In genomic region chr5:140324041-140324833, GRCh38 we compare ENCODE assay signal across 12 cellular contexts. TPM values are rescaled to one million over a fixed set of nuclear protein-coding genes. Genes with fewer than 3 reads are reported as not detected.
A peak's percentile ranks its signal among the peaks of the same experiment; 100 is the strongest.
DNase-seq lines count a peak whose midpoint lies in the region; ATAC-seq and TF ChIP-seq lines count a peak whose summit lies in the region.
"Had no signal": no experiment of that assay in that cellular context is flagged by ENCODE, and none has a peak within 500 bp of the region (broad histone marks: within the 10 kb centered on the region; RNA-seq: fewer than 3 reads in every experiment).

No MANE protein-coding gene starts in this region.

- no peak overlapping the region for H3K14ac ChIP-seq in trophoblast cell (ENCODE audit: low read length)

- H3K36me3 ChIP-seq in PC-9 (ENCODE audit: low read depth), result no peaks in the 10 kb centered on the region
- H3K36me3 ChIP-seq in esophagus muscularis mucosa, result no peaks in the 10 kb centered on the region
- no peaks in the 10 kb centered on the region for H3K36me3 ChIP-seq in trophoblast cell (ENCODE audit: control insufficient read depth in 1 of 2, insufficient read depth in 2 of 2, low read length in 2 of 2)
- H3K36me3 ChIP-seq in A673 (ENCODE audit: insufficient read depth, low read length, poor library complexity, severe bottlenecking), result no peaks in the 10 kb centered on the region

- DNase-seq in Caki2 (ENCODE audit: low read depth) (peak; percentile 27), PC-9 (peak in 1 of 2 experiments; percentile 37), esophagus muscularis mucosa (ENCODE audit: extremely low spot score) (no peak), trophoblast cell (no peak), A673 (ENCODE audit: low spot score) (no peak)
- no peak for DNase-seq in stimulated activated CD4-positive, alpha-beta T cell treated with anti-CD3 and anti-CD28 coated beads, Interleukin-4, amount 100 ng/mL, for 1 hour
- DNase-seq in activated CD4-positive, alpha-beta T cell treated with anti-CD3 and anti-CD28 coated beads for 36 hours, result no peak
- DNase-seq: NCI-H187; stimulated activated CD4-positive, alpha-beta T cell treated with anti-CD3 and anti-CD28 coated beads, Interleukin-15, amount 100 ng/mL, for 24 hours; stimulated activated naive CD4-positive, alpha-beta T cell had no signal

- no TSS peak for BruUV-seq in PC-9 (replicated peaks; lab: Mats Ljungman, UMichigan)
- no TSS peak for BruUV-seq in A673 (replicated peaks; lab: Mats Ljungman, UMichigan)

- no peak overlapping the region for H2AK5ac ChIP-seq in trophoblast cell (ENCODE audit: low read length)

- no peaks in the 10 kb centered on the region for H3K9me2 ChIP-seq in PC-9 (ENCODE audit: insufficient read depth)

- H3K27me3 ChIP-seq in PC-9 (ENCODE audit: insufficient read depth, low read depth) (no peaks in the 10 kb centered on the region), esophagus muscularis mucosa (no peaks in the 10 kb centered on the region), trophoblast cell (ENCODE audit: insufficient read depth, low read length) (no peaks in the 10 kb centered on the region), A673 (replicated peaks; ENCODE audit: insufficient read depth, low read depth, low read length, poor library complexity) (no peaks in the 10 kb centered on the region)

- H3K79me2 ChIP-seq in PC-9 (ENCODE audit: low read depth), result no peaks in the 10 kb centered on the region
- peaks cover 4% of the 10 kb centered on the region for H3K79me2 ChIP-seq in trophoblast cell (ENCODE audit: control insufficient read depth, insufficient read depth, low read length, poor library complexity)

- H3K9me3 ChIP-seq in PC-9 (ENCODE audit: insufficient read depth, low read depth) (no peaks in the 10 kb centered on the region), esophagus muscularis mucosa (no peaks in the 10 kb centered on the region), trophoblast cell (ENCODE audit: insufficient read depth, low read depth, low read length) (no peaks in the 10 kb centered on the region), A673 (ENCODE audit: low read depth, low read length, poor library complexity, severe bottlenecking) (no peaks in the 10 kb centered on the region)

- in situ Hi-C loops in Caki2 (cut with HindIII; ENCODE audit: low pct_unique_long_range_greater_than_20kb, low sequenced_read_pairs), result no loop called here

- H3K4me3 ChIP-seq in PC-9, result peak overlapping the region; percentile 6; the same call in 1 of the 2 replicates
- no peak overlapping the region for H3K4me3 ChIP-seq in esophagus muscularis mucosa
- H3K4me3 ChIP-seq in trophoblast cell (ENCODE audit: low read depth, low read length), result no peak overlapping the region
- no peak overlapping the region for H3K4me3 ChIP-seq in A673 (ENCODE audit: low read depth, low read length, poor library complexity, severe bottlenecking)

- H3K27ac ChIP-seq in PC-9, result peak overlapping the region; percentile 94
- peak overlapping the region; percentile 25 to 83 (median 55) for H3K27ac ChIP-seq in esophagus muscularis mucosa (replicated peaks in 1 of 4)
- no peak overlapping the region for H3K27ac ChIP-seq in trophoblast cell (ENCODE audit: low read depth, low read length)
- no peak overlapping the region for H3K27ac ChIP-seq in A673 (ENCODE audit: low read depth, low read length, poor library complexity, severe bottlenecking)

- H3K4me1 Mint-ChIP-seq in activated CD4-positive, alpha-beta T cell treated with anti-CD3 and anti-CD28 coated beads for 36 hours, result peaks cover 5% of the 10 kb centered on the region
- H3K4me1 Mint-ChIP-seq: central memory CD8-positive, alpha-beta T cell had no signal

- H2BK12ac ChIP-seq in trophoblast cell (ENCODE audit: low read length), result peak overlapping the region; percentile 66

- no peak overlapping the region for H3K4ac ChIP-seq in trophoblast cell (ENCODE audit: low read depth, low read length)

- H3K4me2 ChIP-seq in PC-9, result peak overlapping the region; percentile 83
- no peak overlapping the region for H3K4me2 ChIP-seq in trophoblast cell (ENCODE audit: low read length)

- H2BK120ac ChIP-seq in trophoblast cell (ENCODE audit: insufficient read depth, low read length, poor library complexity), result no peak overlapping the region

- intact Hi-C loops in PC-9 (cut with micrococcal nuclease; ENCODE audit: unreplicated experiment), result no loop called here
- intact Hi-C loops in esophagus muscularis mucosa (cut with DNase I), result no loop called here
- intact Hi-C loops in A673 (cut with micrococcal nuclease; ENCODE audit: unreplicated experiment), result no loop called here
- intact Hi-C loops in activated CD4-positive, alpha-beta T cell treated with anti-CD3 and anti-CD28 coated beads for 36 hours (cut with DNase I, micrococcal nuclease), result no loop called here

- WGBS in esophagus muscularis mucosa, result 83% methylated on average over 4 of the region's 5 CpGs
- no CpG with 5 or more reads among the region's 5 CpGs for WGBS in trophoblast cell (ENCODE audit: extremely low coverage, insufficient coverage, insufficient read length)

- H3K36me3 Mint-ChIP-seq in activated CD4-positive, alpha-beta T cell treated with anti-CD3 and anti-CD28 coated beads for 36 hours (ENCODE audit: low read depth), result no peaks in the 10 kb centered on the region

- no peaks in the 10 kb centered on the region for H4K20me1 ChIP-seq in PC-9 (ENCODE audit: insufficient read depth)

- TF ChIP-seq CTCF in PC-9 (conservative IDR thresholded peaks at IDR 0.05), result no peak
- TF ChIP-seq CTCF in esophagus muscularis mucosa (IDR thresholded peaks at IDR 0.05), result no peak
- no peak for TF ChIP-seq CTCF in A673 (conservative IDR thresholded peaks at IDR 0.05; ENCODE audit: low read depth, low read length)

- peaks cover 7% of the 10 kb centered on the region for H3K79me1 ChIP-seq in trophoblast cell (ENCODE audit: low read length)

- POLR2A ChIA-PET in PC-9 (lab: Charles Lee; ENCODE audit: unreplicated experiment) (interaction anchor here (0.5 to 0.6 kb wide), 4 partner anchors 10 to 376 kb away, joined by 4 to 22 read pairs (median 4); partner anchors contain the start of genes HBEGF and ZMAT2), A673 (lab: Charles Lee; ENCODE audit: low non-redundant PET) (no interaction called here)
- POLR2A ChIA-PET in activated CD4-positive, alpha-beta T cell treated with anti-CD3 and anti-CD28 coated beads for 36 hours (lab: Charles Lee), result interaction anchor here (0.5 kb wide), 1 partner anchor 141 kb away, joined by 4 read pairs; no protein-coding TSS in a partner anchor

- H3K18ac ChIP-seq in trophoblast cell (ENCODE audit: low read length), result no peak overlapping the region

- no peak overlapping the region for H4K12ac ChIP-seq in trophoblast cell (ENCODE audit: low read depth, low read length)

- H3F3A ChIP-seq in PC-9 (ENCODE audit: insufficient read depth, low read depth), result peaks cover 40% of the 10 kb centered on the region

- no peak for ATAC-seq in esophagus mucosa
- no peak for ATAC-seq in activated CD4-positive, alpha-beta T cell treated with anti-CD3 and anti-CD28 coated beads for 36 hours

- H4K8ac ChIP-seq in trophoblast cell (ENCODE audit: low read depth, low read length), result no peak overlapping the region

- no peak overlapping the region for H3K4me3 Mint-ChIP-seq in activated CD4-positive, alpha-beta T cell treated with anti-CD3 and anti-CD28 coated beads for 36 hours
- H3K4me3 Mint-ChIP-seq: central memory CD8-positive, alpha-beta T cell had no signal

- no peak overlapping the region for H2BK5ac ChIP-seq in trophoblast cell (ENCODE audit: low read depth, low read length, poor library complexity)

- TF ChIP-seq POLR2A in esophagus muscularis mucosa (IDR thresholded peaks at IDR 0.05; ENCODE audit: low read depth), result no peak

- peaks cover 63% of the 10 kb centered on the region for H3K4me1 ChIP-seq in PC-9 (replicated peaks; ENCODE audit: insufficient read depth)
- peaks cover 42 to 46% (median 43%) of the 10 kb centered on the region in 4 donors for H3K4me1 ChIP-seq in esophagus muscularis mucosa
- peaks cover 12 to 17% of the 10 kb centered on the region in 2 experiments for H3K4me1 ChIP-seq in trophoblast cell (ENCODE audit: control insufficient read depth in 1 of 2, insufficient read depth in 2 of 2, low read length in 2 of 2)
- peaks cover 43% of the 10 kb centered on the region for H3K4me1 ChIP-seq in A673 (ENCODE audit: insufficient read depth, low read length, poor library complexity, severe bottlenecking)

- H3K9ac ChIP-seq in trophoblast cell (ENCODE audit: low read length), result no peak overlapping the region

- CTCF ChIA-PET in PC-9 (lab: Charles Lee) (no interaction called here), A673 (lab: Charles Lee) (no interaction called here)
- CTCF ChIA-PET in activated CD4-positive, alpha-beta T cell treated with anti-CD3 and anti-CD28 coated beads for 36 hours (lab: Charles Lee), result interaction anchor here (0.5 to 1.2 kb wide), 5 partner anchors 23 to 110 kb away, joined by 3 to 4 read pairs (median 3); partner anchors contain the start of gene HBEGF

- no peak overlapping the region for H3K23ac ChIP-seq in trophoblast cell (ENCODE audit: low read length)

- no peak overlapping the region for H3K27ac Mint-ChIP-seq in activated CD4-positive, alpha-beta T cell treated with anti-CD3 and anti-CD28 coated beads for 36 hours

- H3K9me3 Mint-ChIP-seq in activated CD4-positive, alpha-beta T cell treated with anti-CD3 and anti-CD28 coated beads for 36 hours (ENCODE audit: low read depth), result no peaks in the 10 kb centered on the region

- H3K27me3 Mint-ChIP-seq in activated CD4-positive, alpha-beta T cell treated with anti-CD3 and anti-CD28 coated beads for 36 hours, result no peaks in the 10 kb centered on the region
- H3K27me3 Mint-ChIP-seq: central memory CD8-positive, alpha-beta T cell had no signal

- no peak for TF ChIP-seq EP300 in esophagus muscularis mucosa (IDR thresholded peaks at IDR 0.05)

- peak overlapping the region; percentile 8 for H4K91ac ChIP-seq in trophoblast cell (ENCODE audit: low read depth, low read length)

- no peak overlapping the region for H2AFZ ChIP-seq in PC-9
- no peak overlapping the region for H2AFZ ChIP-seq in trophoblast cell (ENCODE audit: insufficient read depth, low read length, poor library complexity)

RNA-seq across cellular contexts. Expression of gene PFDN1, which starts 21.3 kb away (rescaled TPM):
- total RNA-seq in Caki2 (2014; rRNA removed; shearing (Covaris generic); ENCODE audit: low replicate concordance), result 149 and 150 TPM in 2 replicates
- total RNA-seq in PC-9 (2021) (62.7 and 69.1 TPM in 2 replicates), esophagus muscularis mucosa (100 to 1,000 TPM in 2 of 4 donors, 10 to 100 TPM in 2; 84.8 to 126 (median 101) TPM), A673 (2021) (81.2 and 94.1 TPM in 2 replicates), esophagus mucosa (33.5 TPM)
- 210 and 218 TPM in 2 replicates for polyA plus RNA-seq in trophoblast cell (2013)
- 10 to 100 TPM; 52.6 to 63.2 TPM for total RNA-seq in activated CD4-positive, alpha-beta T cell treated with anti-CD3 and anti-CD28 coated beads for 36 hours

RNA-seq across cellular contexts. Expression of gene HBEGF, which starts 22.2 kb away (rescaled TPM):
- total RNA-seq in Caki2 (2014; rRNA removed; shearing (Covaris generic); ENCODE audit: low replicate concordance), result 1.8 and 5.8 TPM in 2 replicates
- total RNA-seq in PC-9 (2021) (8.5 and 9.0 TPM in 2 replicates), esophagus muscularis mucosa (10 to 100 TPM in 1 of 4 donors, 1 to 10 TPM in 3; 6.6 to 20.0 (median 8.2) TPM), A673 (2021) (12.0 and 14.7 TPM in 2 replicates), esophagus mucosa (62.1 TPM)
- 15.7 and 18.8 TPM in 2 replicates for polyA plus RNA-seq in trophoblast cell (2013)
- 10 to 100 TPM; 11.8 to 12.5 TPM for total RNA-seq in activated CD4-positive, alpha-beta T cell treated with anti-CD3 and anti-CD28 coated beads for 36 hours

RNA-seq across cellular contexts. Expression of gene SLC4A9, which starts 35.8 kb away (rescaled TPM):
- not detected in 2 replicates for total RNA-seq in Caki2 (2014; rRNA removed; shearing (Covaris generic); ENCODE audit: low replicate concordance)
- 0.20 and 0.53 TPM in 2 replicates for total RNA-seq in PC-9 (2021)
- not detected for total RNA-seq in esophagus muscularis mucosa
- not detected in 2 replicates for polyA plus RNA-seq in trophoblast cell (2013)
- total RNA-seq in A673 (2021), result 0.26 TPM in 1 of 2 replicates, not detected in the other
- 0.08 TPM for total RNA-seq in esophagus mucosa
- under 1 TPM; 0.21 to 0.73 TPM for total RNA-seq in activated CD4-positive, alpha-beta T cell treated with anti-CD3 and anti-CD28 coated beads for 36 hours

Comparison
In these comparisons a context has a peak if more than half of its experiments do, and no peak if none do; other contexts are left out.
1. H3K27ac ChIP-seq: peak in PC-9 (single experiment) and esophagus muscularis mucosa (4 of 4); none in trophoblast cell (single experiment) and A673 (single experiment).